Comparison of ENCODE assay signal across 20 cellular contexts in genomic region chr21:38760762-38761155, GRCh38.
"Had no signal": no experiment of that assay in that cellular context is flagged by ENCODE, and none has a peak within 500 bp of the region (broad histone marks: within the 10 kb centered on the region; RNA-seq: fewer than 3 reads in every experiment).

No MANE protein-coding gene starts in this region.

- H3K9me3 Mint-ChIP-seq: activated T-cell treated with anti-CD3 and anti-CD28 coated beads, Interleukin-2, amount 50 U/mL, for 4 hours; effector memory CD8-positive, alpha-beta T cell had no signal

- H3K27ac Mint-ChIP-seq: activated CD4-positive, alpha-beta T cell treated with anti-CD3 and anti-CD28 coated beads, Interleukin-2, amount 10 ng/mL, durations not matched to agents 7 days and 5 days; activated CD8-positive, alpha-beta T cell treated with anti-CD3 and anti-CD28 coated beads, Interleukin-2, amount 10 ng/mL, durations not matched to agents 7 days and 5 days; activated naive CD4-positive, alpha-beta T cell treated with anti-CD3 and anti-CD28 coated beads, Interleukin-2, amount 10 ng/mL, durations not matched to agents 7 days and 5 days; effector memory CD8-positive, alpha-beta T cell; T-helper 1 cell treated with Interleukin-12 subunit alpha and Interleukin-12 subunit beta and Interleukin-4 antibody, amounts not matched to agents 30 μg/mL and 1 μg/mL, for 36 hours had no signal

- H3K4me3 Mint-ChIP-seq: activated CD4-positive, alpha-beta T cell treated with anti-CD3 and anti-CD28 coated beads, Interleukin-2, amount 10 ng/mL, durations not matched to agents 7 days and 5 days; activated CD8-positive, alpha-beta T cell treated with anti-CD3 and anti-CD28 coated beads, Interleukin-2, amount 10 ng/mL, durations not matched to agents 7 days and 5 days; activated naive CD4-positive, alpha-beta T cell treated with anti-CD3 and anti-CD28 coated beads, Interleukin-2, amount 10 ng/mL, durations not matched to agents 7 days and 5 days; activated T-cell treated with anti-CD3 and anti-CD28 coated beads, Interleukin-2, amount 50 U/mL, for 4 hours; effector memory CD8-positive, alpha-beta T cell; T-helper 1 cell treated with Interleukin-12 subunit alpha and Interleukin-12 subunit beta and Interleukin-4 antibody, amounts not matched to agents 30 μg/mL and 1 μg/mL, for 36 hours had no signal

- DNase-seq: activated CD4-positive, alpha-beta T cell treated with anti-CD3 and anti-CD28 coated beads, Interleukin-2, amount 10 ng/mL, durations not matched to agents 7 days and 5 days; activated CD8-positive, alpha-beta T cell treated with anti-CD3 and anti-CD28 coated beads, Interleukin-2, amount 10 ng/mL, durations not matched to agents 7 days and 5 days; activated naive CD4-positive, alpha-beta T cell treated with anti-CD3 and anti-CD28 coated beads, Interleukin-2, amount 10 ng/mL, durations not matched to agents 7 days and 5 days; activated T-cell treated with anti-CD3 and anti-CD28 coated beads, Interleukin-2, amount 50 U/mL, for 4 hours; dermis blood vessel endothelial cell; effector memory CD8-positive, alpha-beta T cell; foreskin fibroblast; glutamatergic neuron; midbrain; occipital lobe; posterior cingulate gyrus; retina; stimulated activated CD4-positive, alpha-beta T cell treated with anti-CD3 and anti-CD28 coated beads, Interleukin-2, amount 100 ng/mL, for 24 hours; stimulated activated naive CD4-positive, alpha-beta T cell treated with Interleukin-2 at 50 U/mL for 16 hours; substantia nigra; trophoblast cell had no signal

- ATAC-seq: activated CD4-positive, CD25-positive, alpha-beta regulatory T cell treated with anti-CD3 and anti-CD28 coated beads, Interleukin-2, amount 50 U/mL, for 24 hours; activated CD8-positive, alpha-beta T cell treated with anti-CD3 and anti-CD28 coated beads, Interleukin-2, amount 10 ng/mL, durations not matched to agents 7 days and 5 days; activated T-cell treated with anti-CD3 and anti-CD28 coated beads, Interleukin-2, amount 50 U/mL, for 4 hours; effector memory CD8-positive, alpha-beta T cell; left lobe of liver had no signal

- H3K4me3 ChIP-seq: lung had no signal

- H3K27me3 Mint-ChIP-seq: activated CD4-positive, alpha-beta T cell treated with anti-CD3 and anti-CD28 coated beads, Interleukin-2, amount 10 ng/mL, durations not matched to agents 7 days and 5 days; effector memory CD8-positive, alpha-beta T cell had no signal
